ENCODE assay signal across 16 cellular contexts in genomic region chr4:185529413-185529812, GRCh38. TPM values are rescaled to one million over a fixed set of nuclear protein-coding genes. Genes with fewer than 3 reads are reported as not detected.
"Had no signal": no experiment of that assay in that cellular context is flagged by ENCODE, and none has a peak within 500 bp of the region (broad histone marks: within the 10 kb centered on the region; RNA-seq: fewer than 3 reads in every experiment).

No MANE protein-coding gene starts in this region.

- H3K27ac ChIP-seq: colonic mucosa, right lobe of liver, vagina, WERI-Rb-1 had no signal

- H3K4me1 ChIP-seq: colonic mucosa, right lobe of liver, vagina had no signal

- H3K4me3 ChIP-seq: colonic mucosa, right lobe of liver, vagina had no signal

- H3K27me3 ChIP-seq: ascending aorta, right lobe of liver, vagina had no signal

- H3K36me3 ChIP-seq: colonic mucosa, right lobe of liver, vagina, WERI-Rb-1 had no signal

- DNase-seq: activated CD4-positive, alpha-beta T cell treated with anti-CD3 and anti-CD28 coated beads, Interleukin-2, amount 50 U/mL, for 4 hours; activated effector memory CD4-positive, alpha-beta T cell treated with anti-CD3 and anti-CD28 coated beads, Interleukin-2, amount 50 U/mL, for 16 hours; activated naive CD4-positive, alpha-beta T cell treated with anti-CD3 and anti-CD28 coated beads, Interleukin-2, amount 50 U/mL, for 16 hours; activated T-cell treated with anti-CD3 and anti-CD28 coated beads, Interleukin-2, amount 50 U/mL, for 72 hours; colonic mucosa; mesenchymal stem cell; naive thymus-derived CD8-positive, alpha-beta T cell; right lobe of liver; stimulated activated naive B cell treated with anti-CD40 and anti-IgM and Interleukin-4, amounts not matched to agents 10 μg/mL and 1 μg/mL and 100 μg/mL, for 72 hours; substantia nigra; T-helper 2 cell; trophoblast cell; WERI-Rb-1 had no signal

- ATAC-seq: activated T-cell treated with anti-CD3 and anti-CD28 coated beads, Interleukin-2, amount 50 U/mL, for 72 hours; naive thymus-derived CD8-positive, alpha-beta T cell; right lobe of liver; stimulated activated naive B cell treated with anti-CD40 and anti-IgM and Interleukin-4, amounts not matched to agents 10 μg/mL and 1 μg/mL and 100 μg/mL, for 72 hours had no signal

- H3K9me3 ChIP-seq: ascending aorta, colonic mucosa, right lobe of liver, vagina had no signal

RNA-seq across cellular contexts. Expression of gene PDLIM3, which starts 5.9 kb away (rescaled TPM):
- total RNA-seq: activated CD8-positive, alpha-beta memory T cell treated with anti-CD3 and anti-CD28 coated beads for 36 hours; naive thymus-derived CD8-positive, alpha-beta T cell had no signal
- polyA plus RNA-seq: naive thymus-derived CD8-positive, alpha-beta T cell had no signal

RNA-seq across cellular contexts. Expression of gene CCDC110, which starts 57.9 kb away (rescaled TPM):
- total RNA-seq: activated CD8-positive, alpha-beta memory T cell treated with anti-CD3 and anti-CD28 coated beads for 36 hours; ascending aorta had no signal
